8 cellular contexts compared by ENCODE assay signal in genomic region chr12:93158065-93158843, GRCh38.
"Had no signal": no experiment of that assay in that cellular context is flagged by ENCODE, and none has a peak within 500 bp of the region (broad histone marks: within the 10 kb centered on the region; RNA-seq: fewer than 3 reads in every experiment).

No MANE protein-coding gene starts in this region.

- ATAC-seq: GM12878 had no signal

- DNase-seq: GDM1, GF-D8 had no signal

- H3K4me3 ChIP-seq: GM12878 had no signal

- FAIRE-seq: G401.6, GM12878, GM12891, GM12892, GM18507, GM19239 had no signal
